Comparison of ENCODE assay signal across 10 cellular contexts in the genomic region with DNA sequence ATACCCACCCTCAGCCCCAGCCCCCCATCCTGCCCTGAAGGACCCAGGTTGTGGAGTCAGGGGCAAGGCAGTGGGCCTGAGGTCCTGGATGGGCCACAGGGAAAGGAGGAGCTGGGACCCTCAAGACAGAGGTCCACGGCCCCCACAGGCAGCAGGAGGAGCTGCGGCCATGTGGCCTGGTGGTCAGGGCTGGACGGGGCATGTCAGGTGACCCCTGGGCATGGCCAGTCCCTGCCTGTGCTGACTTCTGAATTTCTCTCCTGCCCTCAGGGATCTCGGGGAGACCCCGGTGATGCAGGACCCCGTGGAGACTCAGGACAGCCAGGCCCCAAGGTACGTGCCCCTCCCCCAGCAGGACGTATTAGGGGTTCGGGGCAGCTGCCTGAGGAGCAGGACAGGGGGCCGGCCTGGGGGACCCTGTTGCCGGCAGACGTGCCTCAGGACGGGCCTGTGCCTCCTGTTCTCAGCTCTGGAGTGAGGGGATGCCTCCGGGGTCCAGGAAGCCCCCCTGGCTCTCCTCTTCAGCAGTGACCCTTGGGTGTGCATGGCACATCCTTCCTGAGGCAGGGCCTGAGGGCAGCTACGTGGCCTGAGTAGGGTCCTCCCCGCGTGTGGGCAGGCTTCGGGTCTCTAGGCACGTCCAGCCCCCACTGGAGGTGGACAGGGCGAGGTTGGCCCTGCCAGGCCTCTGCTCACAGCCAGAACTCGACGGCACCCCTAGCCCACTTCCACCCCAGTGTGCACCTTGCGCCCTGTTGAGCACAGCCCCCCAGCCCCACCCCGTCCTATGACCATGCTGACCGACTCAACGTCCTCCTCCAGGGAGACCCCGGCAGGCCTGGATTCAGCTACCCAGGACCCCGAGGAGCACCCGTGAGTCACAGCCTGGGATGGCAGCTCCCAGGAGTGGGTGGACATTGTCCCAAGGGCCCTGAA. TPM values are rescaled to one million over a fixed set of nuclear protein-coding genes. Genes with fewer than 3 reads are reported as not detected.
DNase-seq lines count a peak whose midpoint lies in the region; ATAC-seq, FAIRE-seq and TF ChIP-seq lines count a peak whose summit lies in the region.
"Had no signal": no experiment of that assay in that cellular context is flagged by ENCODE, and none has a peak within 500 bp of the region (broad histone marks: within the 10 kb centered on the region; RNA-seq: fewer than 3 reads in every experiment).

No MANE protein-coding gene starts in this region.

- H3K56ac ChIP-seq in IMR-90 (ENCODE audit: extremely low read depth, insufficient read depth, low read length): no peak overlapping the region

- peak overlapping the region; percentile 55 for H2BK5ac ChIP-seq in IMR-90 (ENCODE audit: low read depth, low read length, poor library complexity, severe bottlenecking)

- no peak overlapping the region for H3K4me3 ChIP-seq in BE2C (ENCODE audit: low read depth, low read length)
- H3K4me3 ChIP-seq in IMR-90 (ENCODE audit: insufficient read depth, low read depth, low read length): no peak overlapping the region
- no peak overlapping the region for H3K4me3 ChIP-seq in fibroblast of mammary gland (ENCODE audit: control insufficient read depth, low read depth, low read length)
- no peak overlapping the region for H3K4me3 ChIP-seq in hepatocyte

- H2BK20ac ChIP-seq in IMR-90 (ENCODE audit: low read depth, low read length): no peak overlapping the region

- no peaks in the 10 kb centered on the region for H3K27me3 ChIP-seq in BE2C
- H3K27me3 ChIP-seq in IMR-90 (ENCODE audit: control insufficient read depth, insufficient read depth, low read length): no peaks in the 10 kb centered on the region
- H3K27me3 ChIP-seq in hepatocyte: no peaks in the 10 kb centered on the region

- H4K91ac ChIP-seq in IMR-90 (ENCODE audit: insufficient read depth, low read depth, low read length): no peak overlapping the region

- peaks cover 22% of the 10 kb centered on the region for H3K9me1 ChIP-seq in IMR-90 (ENCODE audit: insufficient read depth, low read length)

- dilution Hi-C loops in IMR-90 (cut with HindIII; ENCODE audit: low sequenced_read_pairs, unreplicated experiment): no loop called here

- 0 out of 2 replicates have a peak overlapping the region, but pooled peaks have one; percentile 1 for H3K4ac ChIP-seq in IMR-90 (ENCODE audit: low read depth, low read length)

- TF ChIP-seq POLR2A in IMR-90 (IDR thresholded peaks at IDR 0.05; ENCODE audit: low read depth, low read length): no peak

- H3K4me1 ChIP-seq in BE2C: no peaks in the 10 kb centered on the region
- H3K4me1 ChIP-seq in IMR-90 (ENCODE audit: control insufficient read depth, insufficient read depth, low read length): peaks cover 9% of the 10 kb centered on the region; the same call in 1 of the 2 replicates
- no peaks in the 10 kb centered on the region for H3K4me1 ChIP-seq in hepatocyte (ENCODE audit: insufficient read depth)

- H3K9me2 ChIP-seq in hepatocyte (replicated peaks; ENCODE audit: insufficient read depth): no peaks in the 10 kb centered on the region

- no peak overlapping the region for H3K9ac ChIP-seq in IMR-90 (ENCODE audit: low read depth, low read length)

- H3K23ac ChIP-seq in IMR-90 (ENCODE audit: low read depth, low read length): no peak overlapping the region

- BruUV-seq in IMR-90 (replicated peaks; lab: Mats Ljungman, UMichigan): no TSS peak

- DNase-seq in BE2C: peak; percentile 6
- DNase-seq in IMR-90: no peak
- peak; percentile 29 for DNase-seq in fibroblast of mammary gland (ENCODE audit: low read depth)
- DNase-seq in posterior cingulate gyrus: peak in 8 of 10 donors; percentile 2 to 71 (median 17)
- DNase-seq in HTR-8/SVneo (ENCODE audit: insufficient read length, low spot score): no peak
- no peak for DNase-seq in hepatocyte (ENCODE audit: low spot score)
- DNase-seq: stimulated activated naive B cell treated with anti-CD40 and anti-IgM and Interleukin-4, amounts not matched to agents 10 μg/mL and 1 μg/mL and 100 μg/mL, for 72 hours had no signal

- TF ChIP-seq CTCF in BE2C (IDR thresholded peaks at IDR 0.05; ENCODE audit: low read depth, low read length) (no peak), IMR-90 (conservative IDR thresholded peaks at IDR 0.05; ENCODE audit: low read depth, low read length) (no peak), fibroblast of mammary gland (conservative IDR thresholded peaks at IDR 0.05; ENCODE audit: control insufficient read depth, insufficient read depth, low read depth, low read length) (no peak), hepatocyte (IDR thresholded peaks at IDR 0.05; ENCODE audit: poor library complexity) (no peak)

- peak overlapping the region; percentile 44 for H2AK9ac ChIP-seq in IMR-90 (replicated peaks; ENCODE audit: low read depth, low read length, poor library complexity)

- H3K4me2 ChIP-seq in IMR-90 (ENCODE audit: low read depth, low read length) (no peak overlapping the region), hepatocyte (no peak overlapping the region)

- H3K27ac ChIP-seq in IMR-90 (ENCODE audit: insufficient read depth, low read length): peak overlapping the region; percentile 49
- H3K27ac ChIP-seq in hepatocyte: no peak overlapping the region

- 89% methylated on average over 17 of the region's 29 CpGs; no CpG with 5 or more reads in 1 of the 2 experiments for WGBS in IMR-90 (ENCODE audit: extremely low coverage in 2 of 2, insufficient read length in 1 of 2), 2 experiments
- 95% methylated on average over 22 of the region's 29 CpGs for WGBS in hepatocyte (ENCODE audit: low lambda C conversion rate, missing lambda C conversion rate)

- CTCF ChIA-PET in IMR-90 (lab: Yijun Ruan, JAX): no interaction called here

- peak overlapping the region in 1 of 2 experiments; percentile 1; a peak in 1 of 4 replicates for H4K8ac ChIP-seq in IMR-90 (ENCODE audit: low read depth in 2 of 2, low read length in 2 of 2)

- no peak overlapping the region for H3K18ac ChIP-seq in IMR-90 (ENCODE audit: low read depth, low read length)

- no peak overlapping the region for H2BK15ac ChIP-seq in IMR-90 (ENCODE audit: low read depth, low read length)

- FAIRE-seq in HTR-8/SVneo (lab: Jason Lieb, UNC): no peak
- FAIRE-seq: islet of Langerhans had no signal

- H3K36me3 ChIP-seq in BE2C (no peaks in the 10 kb centered on the region), IMR-90 (ENCODE audit: control insufficient read depth, insufficient read depth, low read length) (peaks cover 99% of the 10 kb centered on the region), hepatocyte (replicated peaks; ENCODE audit: insufficient read depth, low read depth) (no peaks in the 10 kb centered on the region)

- no peaks in the 10 kb centered on the region for H3K79me2 ChIP-seq in hepatocyte

- POLR2A ChIA-PET in IMR-90 (lab: Charles Lee; ENCODE audit: unreplicated experiment): no interaction called here

- intact Hi-C loops in IMR-90 (cut with micrococcal nuclease): no loop called here
- intact Hi-C loops in posterior cingulate gyrus (cut with DNase I): no loop called here

- H2AFZ ChIP-seq in IMR-90 (replicated peaks; ENCODE audit: low read length, poor library complexity) (no peak overlapping the region), hepatocyte (no peak overlapping the region)

- no peak overlapping the region for H3K14ac ChIP-seq in IMR-90 (replicated peaks; ENCODE audit: low read depth, low read length)

- no peak for ATAC-seq in IMR-90 (ENCODE audit: low read depth)
- ATAC-seq in HG03175 (IDR thresholded peaks at IDR 0.05; ENCODE audit: unreplicated experiment): no peak
- no peak for ATAC-seq in GM19351 (IDR thresholded peaks at IDR 0.05; ENCODE audit: unreplicated experiment)
- ATAC-seq: stimulated activated naive B cell treated with anti-CD40 and anti-IgM and Interleukin-4, amounts not matched to agents 10 μg/mL and 1 μg/mL and 100 μg/mL, for 72 hours had no signal

- no peak overlapping the region for H2BK120ac ChIP-seq in IMR-90 (ENCODE audit: low read depth, low read length)

- H3K79me1 ChIP-seq in IMR-90 (ENCODE audit: low read depth in 1 of 2, low read length in 2 of 2): peaks cover 17 to 98% of the 10 kb centered on the region in 2 experiments

- H4K20me1 ChIP-seq in IMR-90 (ENCODE audit: insufficient read depth, low read length) (peaks cover 92% of the 10 kb centered on the region), hepatocyte (ENCODE audit: insufficient read depth, poor library complexity, severe bottlenecking) (no peaks in the 10 kb centered on the region)

- in situ Hi-C loops in IMR-90 (cut with MboI; ENCODE audit: low sequenced_read_pairs): no loop called here

- H2AK5ac ChIP-seq in IMR-90 (ENCODE audit: low read depth, low read length): no peak overlapping the region

- no peak overlapping the region; the same call in 1 of the 2 replicates for H4K5ac ChIP-seq in IMR-90 (ENCODE audit: low read depth, low read length)

- H3K9me3 ChIP-seq in BE2C (no peaks in the 10 kb centered on the region), IMR-90 (ENCODE audit: control insufficient read depth, insufficient read depth, low read length) (no peaks in the 10 kb centered on the region), hepatocyte (ENCODE audit: low read depth) (no peaks in the 10 kb centered on the region)

- no peak for TF ChIP-seq RAD21 in IMR-90 (IDR thresholded peaks at IDR 0.05; ENCODE audit: low read length)

TF ChIP-seq in IMR-90, 13 proteins besides CTCF, POLR2A, EP300 and RAD21:
- TF ChIP-seq USF2 (IDR thresholded peaks at IDR 0.05; ENCODE audit: low read depth, low read length): peak; percentile 11; the same call in 1 of the 2 replicates
- TF ChIP-seq FOS (IDR thresholded peaks at IDR 0.05; ENCODE audit: low read depth, low read length): no peak

RNA-seq across cellular contexts. Expression of gene COL6A2, which starts 23.6 kb away (rescaled TPM):
- polyA plus RNA-seq in BE2C (2012; ENCODE audit: insufficient read depth, insufficient read length, low read depth): 14.8 TPM
- total RNA-seq in IMR-90 (2012; rRNA removed) (208 and 222 TPM in 2 replicates), hepatocyte (389 and 509 TPM in 2 replicates)
- polyA plus RNA-seq in IMR-90 (2012; rRNA removed) (1,065 and 1,165 TPM in 2 replicates), hepatocyte (832 and 940 TPM in 2 replicates)
- polyA plus RNA-seq in IMR-90 (2012; cell fraction: cytosol; rRNA removed): 753 and 1,846 TPM in 2 replicates
- 2,830 and 5,552 TPM in 2 replicates for polyA plus RNA-seq in IMR-90 (2012; cell fraction: nucleus; rRNA removed; ENCODE audit: low replicate concordance)

RNA-seq across cellular contexts. Expression of gene FTCD, which starts 33.8 kb away (rescaled TPM):
- 3.1 TPM for polyA plus RNA-seq in BE2C (2012; ENCODE audit: insufficient read depth, insufficient read length, low read depth)
- total RNA-seq in IMR-90 (2012; rRNA removed) (not detected in 2 replicates), hepatocyte (25.8 and 27.5 TPM in 2 replicates)
- polyA plus RNA-seq in IMR-90 (2012; rRNA removed) (0.19 and 0.55 TPM in 2 replicates), hepatocyte (60.9 and 76.8 TPM in 2 replicates)
- 0.16 and 0.28 TPM in 2 replicates for polyA plus RNA-seq in IMR-90 (2012; cell fraction: cytosol; rRNA removed)
- polyA plus RNA-seq in IMR-90 (2012; cell fraction: nucleus; rRNA removed; ENCODE audit: low replicate concordance): 2.0 and 4.9 TPM in 2 replicates

Comparison
In these comparisons a context has a peak if more than half of its experiments do, and no peak if none do; other contexts are left out.
1. DNase-seq: peak in BE2C (single experiment), fibroblast of mammary gland (single experiment) and posterior cingulate gyrus (8 of 10); none in IMR-90 (single experiment), HTR-8/SVneo (single experiment) and hepatocyte (single experiment).
2. RNA of gene FTCD, which starts 33.8 kb away (total RNA-seq): 25.8 to 27.5 TPM in hepatocyte; not detected in IMR-90; every median in the first group is over 10 times any median in the second.